7 cellular contexts compared by ENCODE assay signal in the genomic region with DNA sequence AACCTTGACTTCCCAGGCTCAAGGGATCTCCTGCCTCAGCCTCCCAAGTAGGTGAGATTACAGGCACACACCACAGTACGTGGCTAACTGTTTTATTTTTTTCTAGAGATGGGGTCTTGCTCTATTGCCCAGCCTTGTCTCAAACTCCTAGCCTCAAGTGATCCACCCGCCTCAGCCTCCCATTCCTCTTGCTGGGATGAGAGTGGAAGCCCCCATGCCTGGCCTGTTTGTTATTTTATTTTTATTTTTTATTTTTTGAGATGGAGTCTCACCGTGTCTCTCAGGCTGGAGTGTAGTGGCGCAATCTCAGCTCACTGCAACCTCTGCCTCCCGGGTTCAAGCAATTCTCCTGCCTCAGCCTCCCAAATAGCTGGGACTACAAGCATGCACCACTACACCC. TPM values are rescaled to one million over a fixed set of nuclear protein-coding genes. Genes with fewer than 3 reads are reported as not detected.
"Had no signal": no experiment of that assay in that cellular context is flagged by ENCODE, and none has a peak within 500 bp of the region (broad histone marks: within the 10 kb centered on the region; RNA-seq: fewer than 3 reads in every experiment).

No MANE protein-coding gene starts in this region.

RNA-seq across cellular contexts. Expression of a gene that starts 20.6 kb away (rescaled TPM):
- total RNA-seq: GM23248, GM23338, H1, H4, H7, H9, HFFc6 had no signal
- polyA plus RNA-seq: GM23248, GM23338, H1 had no signal
